In the genomic region with DNA sequence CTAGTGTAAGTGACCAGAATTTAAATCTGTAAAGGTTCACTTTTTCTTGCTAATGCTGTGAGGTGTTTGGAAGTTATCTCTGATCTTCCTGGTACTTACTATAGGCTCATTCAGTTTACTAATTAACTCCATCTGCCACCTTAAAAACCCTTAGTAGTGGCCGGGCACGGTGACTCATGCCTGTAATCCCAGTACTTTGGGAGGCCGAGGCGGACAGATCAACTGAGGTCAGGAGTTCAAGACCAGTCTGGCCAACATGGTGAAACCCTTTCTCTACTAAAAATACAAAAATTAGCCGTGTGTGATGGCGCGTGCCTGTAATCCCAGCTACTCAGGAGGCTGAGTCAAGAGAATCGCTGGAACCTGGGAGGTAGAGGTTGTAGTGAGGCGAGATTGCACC, we compare ENCODE assay signal across 7 cellular contexts. TPM values are rescaled to one million over a fixed set of nuclear protein-coding genes. Genes with fewer than 3 reads are reported as not detected.
DNase-seq lines count a peak whose midpoint lies in the region; ATAC-seq and TF ChIP-seq lines count a peak whose summit lies in the region.
"Not testable (repeated sequence)": the region's sequence is repeated elsewhere in the genome, so short reads cannot be mapped to it uniquely, and the experiment has no call there.

No MANE protein-coding gene starts in this region.

- not testable (repeated sequence) for H3K9me3 ChIP-seq in colonic mucosa

- not testable (repeated sequence) for H3K36me3 Mint-ChIP-seq in natural killer cell

- intact Hi-C loops in colonic mucosa (cut with DNase I): not testable (repeated sequence)
- intact Hi-C loops in natural killer cell (cut with micrococcal nuclease): loop anchor here (10.0 kb wide), 1 partner anchor 1318 kb away; no protein-coding TSS in a partner anchor

- H3K27ac ChIP-seq in colonic mucosa: not testable (repeated sequence)

- not testable (repeated sequence) for TF ChIP-seq CTCF in colonic mucosa (IDR thresholded peaks at IDR 0.05); natural killer cell (IDR thresholded peaks at IDR 0.05)

- peak overlapping the region; percentile 21 for H3K4me3 Mint-ChIP-seq in natural killer cell

- H3K27me3 Mint-ChIP-seq in natural killer cell (ENCODE audit: low read depth in 2 of 2): not testable (repeated sequence)

- H3K4me3 ChIP-seq in colonic mucosa: not testable (repeated sequence)

- not testable (repeated sequence) for H3K4me1 ChIP-seq in colonic mucosa

- ATAC-seq in natural killer cell: not testable (repeated sequence)

- peaks cover 59 to 66% of the 10 kb centered on the region in 2 donors for H3K4me1 Mint-ChIP-seq in natural killer cell

- DNase-seq in DMS 273 treated with DMSO at 0.1 percent for 48 hours (lab: John Stamatoyannopoulos, UW) (peak; percentile 44), M059J (ENCODE audit: low read depth) (peak; percentile 84), SW480 (ENCODE audit: low spot score) (peak; percentile 20), colonic mucosa (peak; percentile 60), iris pigment epithelial cell (ENCODE audit: low read depth) (peak; percentile 59)
- DNase-seq in activated CD8-positive, alpha-beta memory T cell treated with anti-CD3 and anti-CD28 coated beads, Interleukin-2, amount 50 U/mL, for 48 hours: peak; percentile 54
- DNase-seq in natural killer cell: not testable (repeated sequence)

- not testable (repeated sequence) for H3K9me3 Mint-ChIP-seq in natural killer cell

- H3K36me3 ChIP-seq in colonic mucosa: not testable (repeated sequence)

- H3K27ac Mint-ChIP-seq in natural killer cell: peak overlapping the region; percentile 96 to 99

- not testable (repeated sequence) for H3K9ac ChIP-seq in colonic mucosa (ENCODE audit: low read depth in 2 of 2, low read length in 2 of 2)

- H3K27me3 ChIP-seq in colonic mucosa: not testable (repeated sequence)

RNA-seq across cellular contexts. Expression of a gene that starts 7.1 kb away (rescaled TPM):
- 3.3 and 7.7 TPM in 2 replicates for total RNA-seq in M059J (2014; rRNA removed; shearing (Covaris generic))
- total RNA-seq in colonic mucosa (1 to 10 TPM; 1.1 to 3.1 TPM), natural killer cell (100 to 1,000 TPM in 1 of 3 donors, 10 to 100 TPM in 2; 84.1 to 143 (median 89.0) TPM)

RNA-seq across cellular contexts. Expression of a gene that starts 12.4 kb away (rescaled TPM):
- total RNA-seq in M059J (2014; rRNA removed; shearing (Covaris generic)): 276 and 290 TPM in 2 replicates
- 100 to 1,000 TPM; 140 to 166 TPM for total RNA-seq in colonic mucosa
- total RNA-seq in natural killer cell: 100 to 1,000 TPM in 1 of 3 donors, 10 to 100 TPM in 2; 85.7 to 106 (median 86.8) TPM
